Comparison of ENCODE assay signal across 8 cellular contexts in genomic region chr5:147782053-147783028, GRCh38. TPM values are rescaled to one million over a fixed set of nuclear protein-coding genes. Genes with fewer than 3 reads are reported as not detected.
DNase-seq lines count a peak whose midpoint lies in the region; ATAC-seq and TF ChIP-seq lines count a peak whose summit lies in the region.

Gene JAKMIP2, minus strand, starts transcription at chr5:147782728. Its CDS starts 110,922 bp downstream, at chr5:147671806.

- H3K27ac Mint-ChIP-seq in activated B cell treated with CpG ODN at 0.5 μM for 24 hours, result peak within 1 kb of the TSS; percentile 76

- CTCF ChIA-PET in activated B cell treated with CpG ODN at 0.5 μM for 24 hours (lab: Charles Lee), result interaction anchor here (1.4 kb wide), 1 partner anchor 40 kb away, joined by 7 read pairs; no protein-coding TSS in a partner anchor

- no peaks in the 10 kb centered on the region for H3K36me3 Mint-ChIP-seq in activated B cell treated with CpG ODN at 0.5 μM for 24 hours (ENCODE audit: low read depth)

- intact Hi-C loops in activated B cell treated with CpG ODN at 0.5 μM for 24 hours (cut with micrococcal nuclease), result loop anchor here (1.0 to 10.0 kb wide), 3 partner anchors 23 to 602 kb away; partner anchors contain the start of gene FBXO38

- POLR2A ChIA-PET in activated B cell treated with CpG ODN at 0.5 μM for 24 hours (lab: Charles Lee), result interaction anchor here (0.5 to 1.6 kb wide), 4 partner anchors 23 to 243 kb away, joined by 3 to 8 read pairs (median 4); no protein-coding TSS in a partner anchor

- H3K27me3 Mint-ChIP-seq in activated B cell treated with CpG ODN at 0.5 μM for 24 hours, result no peaks in the 10 kb centered on the region

- H3K9me3 Mint-ChIP-seq in activated B cell treated with CpG ODN at 0.5 μM for 24 hours, result no peaks in the 10 kb centered on the region

- TF ChIP-seq CTCF in activated B cell treated with CpG ODN at 0.5 μM for 24 hours (IDR thresholded peaks at IDR 0.05), result no peak

- peak; percentile 58 for ATAC-seq in HG02678 (IDR thresholded peaks at IDR 0.05; ENCODE audit: unreplicated experiment)
- peak; percentile 99 for ATAC-seq in activated B cell treated with CpG ODN at 0.5 μM for 24 hours (ENCODE audit: low read depth)

- peak; percentile 98 for DNase-seq in G401 (ENCODE audit: low spot score)
- peak; percentile 62 for DNase-seq in NCI-H2029 treated with DMSO at 0.1 percent for 48 hours (lab: John Stamatoyannopoulos, UW)
- DNase-seq in activated B cell treated with CpG ODN at 0.5 μM for 24 hours, result peak; percentile 63
- DNase-seq in caudate nucleus (lab: John Stamatoyannopoulos, UW), result peak; percentile 71 to 100 (median 97)
- DNase-seq in iris pigment epithelial cell (ENCODE audit: low read depth), result peak; percentile 91
- peak; percentile 29 to 74 for DNase-seq in stimulated activated CD4-positive, alpha-beta T cell treated with anti-CD3 and anti-CD28 coated beads, Interleukin-1b, Interleukin-23, amount 100 ng/mL, for 1 hour (ENCODE audit: low read depth in 2 of 2)
- no peak for DNase-seq in mesenteric fat pad (ENCODE audit: low spot score)

- in situ Hi-C loops in G401 (cut with HindIII; ENCODE audit: low sequenced_read_pairs), result no loop called here

- H3K27ac ChIP-seq in caudate nucleus (ENCODE audit: low read depth, low read length), result peak within 1 kb of the TSS; percentile 77

- peak within 1 kb of the TSS; percentile 80 for H3K4me3 Mint-ChIP-seq in activated B cell treated with CpG ODN at 0.5 μM for 24 hours

- peaks cover 15% of the 10 kb centered on the region for H3K4me1 Mint-ChIP-seq in activated B cell treated with CpG ODN at 0.5 μM for 24 hours

RNA-seq across cellular contexts. Expression of gene JAKMIP2, which starts in this region (rescaled TPM):
- total RNA-seq in G401 (2014; rRNA removed; shearing (Covaris generic)), result not detected in 2 replicates
- 2.0 and 3.1 TPM in 2 replicates for total RNA-seq in activated B cell treated with CpG ODN at 0.5 μM for 24 hours
- total RNA-seq in mesenteric fat pad, result 0.06 TPM

Comparison
In these comparisons a context has a peak if more than half of its experiments do, and no peak if none do; other contexts are left out.
1. Peak in DNase-seq in G401; RNA of the gene not detected or under 1 TPM.